9 cellular contexts compared by ENCODE assay signal in the genomic region with DNA sequence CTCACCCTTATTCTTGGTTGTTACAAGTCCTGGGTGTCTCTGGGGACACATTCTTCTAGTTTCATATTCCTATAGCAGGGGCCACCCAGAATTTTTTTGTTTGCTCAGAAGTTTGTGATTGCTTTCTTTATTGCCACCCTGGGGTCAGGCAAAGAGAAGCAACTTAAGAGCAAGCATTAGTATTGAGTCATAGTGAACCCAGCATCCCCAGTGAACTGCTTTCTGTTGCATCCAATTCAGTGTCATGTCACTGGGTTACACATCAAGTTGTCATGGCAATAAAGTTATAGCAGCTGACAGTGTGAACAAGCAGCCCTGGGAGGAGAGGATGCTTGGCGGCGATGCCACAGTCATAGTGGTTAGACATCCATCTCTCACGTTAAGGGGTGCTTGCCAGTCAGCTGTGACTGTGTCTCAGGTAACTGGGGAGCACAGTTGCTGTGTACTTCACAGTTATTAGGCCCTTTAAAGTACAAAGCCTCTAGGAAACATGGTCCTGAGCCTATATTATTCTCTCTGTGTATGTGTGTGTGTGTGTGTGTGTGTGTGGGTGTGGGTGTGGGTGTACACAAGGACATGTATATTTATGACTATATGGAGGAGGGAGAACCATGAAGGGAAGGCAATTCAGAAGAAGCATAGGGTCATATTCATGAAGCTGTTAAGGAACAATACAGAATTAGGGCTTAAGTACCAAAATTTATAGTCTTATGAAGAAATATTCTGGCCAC. TPM values are rescaled to one million over a fixed set of nuclear protein-coding genes. Genes with fewer than 3 reads are reported as not detected.
DNase-seq lines count a peak whose midpoint lies in the region; ATAC-seq and TF ChIP-seq lines count a peak whose summit lies in the region.
"Had no signal": no experiment of that assay in that cellular context is flagged by ENCODE, and none has a peak within 500 bp of the region (broad histone marks: within the 10 kb centered on the region; RNA-seq: fewer than 3 reads in every experiment).

No MANE protein-coding gene starts in this region.

- no peaks in the 10 kb centered on the region for H3K27me3 Mint-ChIP-seq in activated CD8-positive, alpha-beta memory T cell treated with anti-CD3 and anti-CD28 coated beads, Interleukin-2, amount 10 ng/mL, durations not matched to agents 7 days and 5 days
- H3K27me3 Mint-ChIP-seq in CD4-positive, alpha-beta memory T cell: no peaks in the 10 kb centered on the region
- H3K27me3 Mint-ChIP-seq: CD4-positive, CD25-positive, alpha-beta regulatory T cell had no signal

- H3K4me3 ChIP-seq in adipocyte (ENCODE audit: low read length): no peak overlapping the region
- H3K4me3 ChIP-seq in upper lobe of right lung: no peak overlapping the region
- H3K4me3 ChIP-seq in CD4-positive, alpha-beta memory T cell (ENCODE audit: low read length in 2 of 2): no peak overlapping the region

- TF ChIP-seq CTCF in upper lobe of right lung (IDR thresholded peaks at IDR 0.05): no peak

- H3K27me3 ChIP-seq in adipocyte (replicated peaks; ENCODE audit: control insufficient read depth, insufficient read depth, low read length): no peaks in the 10 kb centered on the region
- H3K27me3 ChIP-seq in upper lobe of right lung: no peaks in the 10 kb centered on the region
- H3K27me3 ChIP-seq in CD4-positive, alpha-beta memory T cell (ENCODE audit: insufficient read depth, low read length): no peaks in the 10 kb centered on the region

- no peak overlapping the region for H3K4me3 Mint-ChIP-seq in activated CD8-positive, alpha-beta memory T cell treated with anti-CD3 and anti-CD28 coated beads, Interleukin-2, amount 10 ng/mL, durations not matched to agents 7 days and 5 days
- H3K4me3 Mint-ChIP-seq in CD4-positive, alpha-beta memory T cell: peak overlapping the region in 1 of 8 donors; percentile 31

- POLR2A ChIA-PET in CD4-positive, alpha-beta memory T cell (lab: Charles Lee; ENCODE audit: partially characterized antibody): no interaction called here

- peak; percentile 12 for DNase-seq in activated CD8-positive, alpha-beta memory T cell treated with anti-CD3 and anti-CD28 coated beads, Interleukin-2, amount 50 U/mL, for 4 hours
- no peak for DNase-seq in activated CD8-positive, alpha-beta memory T cell treated with anti-CD3 and anti-CD28 coated beads, Interleukin-2, amount 10 ng/mL, durations not matched to agents 7 days and 5 days
- DNase-seq in adipocyte (ENCODE audit: low read depth): peak; percentile 18
- peak; percentile 0 to 6 for DNase-seq in stimulated activated CD4-positive, alpha-beta T cell treated with anti-CD3 and anti-CD28 coated beads, Interleukin-4, amount 100 ng/mL, for 48 hours (ENCODE audit: low read depth in 2 of 2)
- DNase-seq in upper lobe of right lung: no peak
- no peak for DNase-seq in NCI-H2227 (lab: John Stamatoyannopoulos, UW; ENCODE audit: unreplicated experiment)
- no peak for DNase-seq in CD4-positive, alpha-beta memory T cell
- DNase-seq: CD4-positive, CD25-positive, alpha-beta regulatory T cell had no signal

- ATAC-seq in activated CD8-positive, alpha-beta memory T cell treated with anti-CD3 and anti-CD28 coated beads, Interleukin-2, amount 10 ng/mL, durations not matched to agents 7 days and 5 days: no peak
- ATAC-seq in HG02884 (IDR thresholded peaks at IDR 0.05; ENCODE audit: unreplicated experiment): peak; percentile 94
- no peak for ATAC-seq in upper lobe of right lung

- H3K9ac ChIP-seq in adipocyte (ENCODE audit: low read length): no peak overlapping the region

- H3K9me3 ChIP-seq in adipocyte (ENCODE audit: control insufficient read depth, low read length) (no peaks in the 10 kb centered on the region), upper lobe of right lung (no peaks in the 10 kb centered on the region)
- no peaks in the 10 kb centered on the region for H3K9me3 ChIP-seq in CD4-positive, alpha-beta memory T cell (ENCODE audit: control insufficient read depth in 1 of 2, low read length in 2 of 2)

- CTCF ChIA-PET in activated CD8-positive, alpha-beta memory T cell treated with anti-CD3 and anti-CD28 coated beads, Interleukin-2, amount 10 ng/mL, durations not matched to agents 7 days and 5 days (lab: Charles Lee): no interaction called here
- CTCF ChIA-PET in CD4-positive, alpha-beta memory T cell (lab: Charles Lee; ENCODE audit: partially characterized antibody): no interaction called here

- H3K9me3 Mint-ChIP-seq in activated CD8-positive, alpha-beta memory T cell treated with anti-CD3 and anti-CD28 coated beads, Interleukin-2, amount 10 ng/mL, durations not matched to agents 7 days and 5 days (ENCODE audit: low read depth): peaks cover 6% of the 10 kb centered on the region
- H3K9me3 Mint-ChIP-seq in CD4-positive, alpha-beta memory T cell: peaks cover 0 to 10% (median 5%) of the 10 kb centered on the region in 8 donors

- peaks cover 10% of the 10 kb centered on the region for H3K36me3 Mint-ChIP-seq in activated CD8-positive, alpha-beta memory T cell treated with anti-CD3 and anti-CD28 coated beads, Interleukin-2, amount 10 ng/mL, durations not matched to agents 7 days and 5 days
- H3K36me3 Mint-ChIP-seq in CD4-positive, alpha-beta memory T cell: peaks cover 8 to 26% of the 10 kb centered on the region in 2 donors

- H3K36me3 ChIP-seq in adipocyte (ENCODE audit: control insufficient read depth, insufficient read depth, low read length, severe bottlenecking) (no peaks in the 10 kb centered on the region), upper lobe of right lung (no peaks in the 10 kb centered on the region)
- H3K36me3 ChIP-seq in CD4-positive, alpha-beta memory T cell (ENCODE audit: insufficient read depth, low read length): no peaks in the 10 kb centered on the region

- H3K27ac ChIP-seq in upper lobe of right lung: no peak overlapping the region
- no peak overlapping the region for H3K27ac ChIP-seq in CD4-positive, alpha-beta memory T cell (ENCODE audit: low read depth, low read length)

- intact Hi-C loops in upper lobe of right lung (cut with DNase I): no loop called here
- intact Hi-C loops in CD4-positive, alpha-beta memory T cell (cut with micrococcal nuclease): no loop called here

- H3K4me1 ChIP-seq in adipocyte (ENCODE audit: control insufficient read depth, insufficient read depth, low read length) (peaks cover 6% of the 10 kb centered on the region), upper lobe of right lung (no peaks in the 10 kb centered on the region)
- peaks cover 7% of the 10 kb centered on the region for H3K4me1 ChIP-seq in CD4-positive, alpha-beta memory T cell (ENCODE audit: insufficient read depth, low read length)

- peaks cover 9% of the 10 kb centered on the region for H3K4me1 Mint-ChIP-seq in activated CD8-positive, alpha-beta memory T cell treated with anti-CD3 and anti-CD28 coated beads, Interleukin-2, amount 10 ng/mL, durations not matched to agents 7 days and 5 days
- peaks cover 34 to 48% (median 39%) of the 10 kb centered on the region in 4 donors for H3K4me1 Mint-ChIP-seq in CD4-positive, alpha-beta memory T cell

- H3K27ac Mint-ChIP-seq in activated CD8-positive, alpha-beta memory T cell treated with anti-CD3 and anti-CD28 coated beads, Interleukin-2, amount 10 ng/mL, durations not matched to agents 7 days and 5 days: no peak overlapping the region
- H3K27ac Mint-ChIP-seq in CD4-positive, alpha-beta memory T cell: peak overlapping the region in 2 of 7 donors; percentile 53 to 68

RNA-seq across cellular contexts. Expression of a gene that starts 52.5 kb away (rescaled TPM):
- total RNA-seq in activated CD8-positive, alpha-beta memory T cell treated with anti-CD3 and anti-CD28 coated beads, Interleukin-2, amount 10 ng/mL, durations not matched to agents 7 days and 5 days: 10 to 100 TPM; 23.1 to 24.2 TPM
- 67.2 TPM for total RNA-seq in upper lobe of right lung
- 10 to 100 TPM; 49.8 to 53.1 TPM for total RNA-seq in CD4-positive, alpha-beta memory T cell
- polyA plus RNA-seq in CD4-positive, alpha-beta memory T cell: 10 to 100 TPM; 34.7 to 47.6 TPM

Comparison
In these comparisons a context has a peak if more than half of its experiments do, and no peak if none do; other contexts are left out.
1. DNase-seq: peak in activated CD8-positive, alpha-beta memory T cell treated with anti-CD3 and anti-CD28 coated beads, Interleukin-2, amount 50 U/mL, for 4 hours (single experiment), adipocyte (single experiment) and stimulated activated CD4-positive, alpha-beta T cell treated with anti-CD3 and anti-CD28 coated beads, Interleukin-4, amount 100 ng/mL, for 48 hours (2 of 2); none in activated CD8-positive, alpha-beta memory T cell treated with anti-CD3 and anti-CD28 coated beads, Interleukin-2, amount 10 ng/mL, durations not matched to agents 7 days and 5 days (single experiment), upper lobe of right lung (single experiment), NCI-H2227 (single experiment) and CD4-positive, alpha-beta memory T cell (0 of 5).